ENCODE assay signal across 18 cellular contexts in genomic region chr14:61451491-61451890, GRCh38.
A peak's percentile ranks its signal among the peaks of the same experiment; 100 is the strongest.
DNase-seq lines count a peak whose midpoint lies in the region; ATAC-seq lines count a peak whose summit lies in the region.
"Had no signal": no experiment of that assay in that cellular context is flagged by ENCODE, and none has a peak within 500 bp of the region (broad histone marks: within the 10 kb centered on the region; RNA-seq: fewer than 3 reads in every experiment).

No MANE protein-coding gene starts in this region.

- no peak overlapping the region for H2BK5ac ChIP-seq in neuronal stem cell (ENCODE audit: low read length)

- peaks cover 0 to 45% (median 0%) of the 10 kb centered on the region in 3 experiments for H3K27me3 ChIP-seq in neuronal stem cell (ENCODE audit: control insufficient read depth in 3 of 3, insufficient read depth in 3 of 3, low read depth in 1 of 3, low read length in 3 of 3)
- H3K27me3 ChIP-seq: testis had no signal

- POLR2A ChIA-PET in activated naive CD8-positive, alpha-beta T cell treated with anti-CD3 and anti-CD28 coated beads, Interleukin-2, amount 10 ng/mL, durations not matched to agents 7 days and 5 days (lab: Charles Lee), result interaction anchor here (0.8 to 4.7 kb wide), 13 partner anchors 9 to 244 kb away, joined by 3 to 30 read pairs (median 7); partner anchors contain the start of genes HIF1A and PRKCH

- H3K9ac ChIP-seq in neuronal stem cell (ENCODE audit: low read depth, low read length, poor library complexity), result no peak overlapping the region

- H3K14ac ChIP-seq in neuronal stem cell (ENCODE audit: low read length), result no peak overlapping the region

- peak overlapping the region; percentile 96 for H3K27ac Mint-ChIP-seq in activated T-cell treated with anti-CD3 and anti-CD28 coated beads, Interleukin-2, amount 50 U/mL, for 24 hours
- peak overlapping the region; percentile 92 for H3K27ac Mint-ChIP-seq in activated naive CD8-positive, alpha-beta T cell treated with anti-CD3 and anti-CD28 coated beads, Interleukin-2, amount 10 ng/mL, durations not matched to agents 7 days and 5 days

- H2AFZ ChIP-seq in neuronal stem cell (ENCODE audit: low read length), result no peak overlapping the region

- no peaks in the 10 kb centered on the region for H3K79me1 ChIP-seq in neuronal stem cell (ENCODE audit: low read depth, low read length)

- H4K91ac ChIP-seq in neuronal stem cell (ENCODE audit: low read depth, low read length, poor library complexity), result no peak overlapping the region

- no peaks in the 10 kb centered on the region for H3K36me3 ChIP-seq in neuronal stem cell (replicated peaks in 1 of 2; ENCODE audit: control insufficient read depth in 2 of 2, insufficient read depth in 2 of 2, low read length in 2 of 2)

- no peaks in the 10 kb centered on the region for H3K9me3 Mint-ChIP-seq in activated T-cell treated with anti-CD3 and anti-CD28 coated beads, Interleukin-2, amount 50 U/mL, for 24 hours
- H3K9me3 Mint-ChIP-seq in activated T-cell treated with anti-CD3 and anti-CD28 coated beads, Interleukin-2, amount 50 U/mL, for 4 hours, result no peaks in the 10 kb centered on the region
- no peaks in the 10 kb centered on the region for H3K9me3 Mint-ChIP-seq in activated naive CD8-positive, alpha-beta T cell treated with anti-CD3 and anti-CD28 coated beads, Interleukin-2, amount 10 ng/mL, durations not matched to agents 7 days and 5 days

- peaks cover 92% of the 10 kb centered on the region for H3K36me3 Mint-ChIP-seq in activated T-cell treated with anti-CD3 and anti-CD28 coated beads, Interleukin-2, amount 50 U/mL, for 24 hours (ENCODE audit: low read depth)
- peaks cover 59% of the 10 kb centered on the region for H3K36me3 Mint-ChIP-seq in activated T-cell treated with anti-CD3 and anti-CD28 coated beads, Interleukin-2, amount 50 U/mL, for 4 hours (ENCODE audit: insufficient read depth)
- H3K36me3 Mint-ChIP-seq in activated naive CD8-positive, alpha-beta T cell treated with anti-CD3 and anti-CD28 coated beads, Interleukin-2, amount 10 ng/mL, durations not matched to agents 7 days and 5 days, result peaks cover 76% of the 10 kb centered on the region

- no peak overlapping the region for H3K27ac ChIP-seq in neuronal stem cell (replicated peaks; ENCODE audit: low read length)
- H3K27ac ChIP-seq: testis had no signal

- WGBS in neuronal stem cell (ENCODE audit: extremely low coverage in 2 of 2, insufficient read length in 2 of 2, insufficient replicate concordance in 1 of 2), 2 donors, result no CpG with 5 or more reads among the region's 2 CpGs

- H2AK5ac ChIP-seq in neuronal stem cell (ENCODE audit: low read depth, low read length), result no peak overlapping the region

- no peak overlapping the region for H2BK15ac ChIP-seq in neuronal stem cell (ENCODE audit: low read length)

- H3K4me3 ChIP-seq in neuronal stem cell (ENCODE audit: low read length in 2 of 2), result no peak overlapping the region
- H3K4me3 ChIP-seq: GM12878, testis had no signal

- H4K8ac ChIP-seq in neuronal stem cell (ENCODE audit: low read depth, low read length), result no peak overlapping the region

- H3K27me3 Mint-ChIP-seq in activated T-cell treated with anti-CD3 and anti-CD28 coated beads, Interleukin-2, amount 50 U/mL, for 24 hours, result no peaks in the 10 kb centered on the region
- no peaks in the 10 kb centered on the region for H3K27me3 Mint-ChIP-seq in activated T-cell treated with anti-CD3 and anti-CD28 coated beads, Interleukin-2, amount 50 U/mL, for 4 hours (ENCODE audit: low read depth)
- no peaks in the 10 kb centered on the region for H3K27me3 Mint-ChIP-seq in activated naive CD8-positive, alpha-beta T cell treated with anti-CD3 and anti-CD28 coated beads, Interleukin-2, amount 10 ng/mL, durations not matched to agents 7 days and 5 days

- H3K4me2 ChIP-seq in neuronal stem cell (ENCODE audit: insufficient read depth, low read length, poor library complexity, severe bottlenecking), result no peak overlapping the region

- ATAC-seq in activated T-cell treated with anti-CD3 and anti-CD28 coated beads, Interleukin-2, amount 50 U/mL, for 4 hours, result no peak
- ATAC-seq in activated naive CD8-positive, alpha-beta T cell treated with anti-CD3 and anti-CD28 coated beads, Interleukin-2, amount 10 ng/mL, durations not matched to agents 7 days and 5 days (ENCODE audit: low read depth), result no peak
- ATAC-seq in stimulated activated naive CD8-positive, alpha-beta T cell treated with anti-CD3 and anti-CD28 coated beads, Interleukin-15, Interleukin-2, amounts not matched to agents 100 U/mL and 50 U/mL, for 24 hours, result no peak
- no peak for ATAC-seq in GM18502 (IDR thresholded peaks at IDR 0.05; ENCODE audit: poor library complexity, unreplicated experiment)
- ATAC-seq: GM12878 had no signal

- DNase-seq in activated T-cell treated with anti-CD3 and anti-CD28 coated beads, Interleukin-2, amount 50 U/mL, for 24 hours, result no peak
- no peak for DNase-seq in activated T-cell treated with anti-CD3 and anti-CD28 coated beads, Interleukin-2, amount 50 U/mL, for 4 hours
- DNase-seq in NCI-H2107 (lab: John Stamatoyannopoulos, UW), result peak; percentile 37
- DNase-seq in activated naive CD8-positive, alpha-beta T cell treated with anti-CD3 and anti-CD28 coated beads, Interleukin-2, amount 10 ng/mL, durations not matched to agents 7 days and 5 days, result no peak
- DNase-seq in stimulated activated naive CD8-positive, alpha-beta T cell treated with anti-CD3 and anti-CD28 coated beads, Interleukin-15, Interleukin-2, amounts not matched to agents 100 U/mL and 50 U/mL, for 24 hours, result peak; percentile 4
- DNase-seq in neuronal stem cell (ENCODE audit: low spot score), result no peak
- no peak for DNase-seq in NCI-H187 (lab: John Stamatoyannopoulos, UW)
- DNase-seq: ACHN, activated gamma-delta T cell, C1 segment of cervical spinal cord, MM.1S, NCI-H146, NCI-H226, NCI-H82, Right ventricle myocardium superior, testis had no signal

- no peak overlapping the region for H2BK12ac ChIP-seq in neuronal stem cell (ENCODE audit: low read length)

- H2BK120ac ChIP-seq in neuronal stem cell (ENCODE audit: low read depth, low read length), result no peak overlapping the region

- no peak overlapping the region for H3K4ac ChIP-seq in neuronal stem cell (ENCODE audit: low read length)

- H3K4me1 Mint-ChIP-seq in activated T-cell treated with anti-CD3 and anti-CD28 coated beads, Interleukin-2, amount 50 U/mL, for 24 hours (ENCODE audit: low read depth), result peaks cover 98% of the 10 kb centered on the region
- peaks cover 96% of the 10 kb centered on the region for H3K4me1 Mint-ChIP-seq in activated T-cell treated with anti-CD3 and anti-CD28 coated beads, Interleukin-2, amount 50 U/mL, for 4 hours (ENCODE audit: low read depth)
- peaks cover 93% of the 10 kb centered on the region for H3K4me1 Mint-ChIP-seq in activated naive CD8-positive, alpha-beta T cell treated with anti-CD3 and anti-CD28 coated beads, Interleukin-2, amount 10 ng/mL, durations not matched to agents 7 days and 5 days

- H3K4me3 Mint-ChIP-seq in activated T-cell treated with anti-CD3 and anti-CD28 coated beads, Interleukin-2, amount 50 U/mL, for 24 hours, result no peak overlapping the region
- no peak overlapping the region for H3K4me3 Mint-ChIP-seq in activated T-cell treated with anti-CD3 and anti-CD28 coated beads, Interleukin-2, amount 50 U/mL, for 4 hours
- H3K4me3 Mint-ChIP-seq in activated naive CD8-positive, alpha-beta T cell treated with anti-CD3 and anti-CD28 coated beads, Interleukin-2, amount 10 ng/mL, durations not matched to agents 7 days and 5 days, result peak overlapping the region; percentile 79

- no peak overlapping the region for H3K18ac ChIP-seq in neuronal stem cell (ENCODE audit: low read length)

- H3K9me3 ChIP-seq in neuronal stem cell (replicated peaks in 1 of 2; ENCODE audit: control insufficient read depth in 2 of 2, insufficient read depth in 1 of 2, low read depth in 1 of 2, low read length in 2 of 2), result no peaks in the 10 kb centered on the region
- H3K9me3 ChIP-seq: testis had no signal

- H3K23ac ChIP-seq in neuronal stem cell (ENCODE audit: low read depth, low read length, poor library complexity), result no peak overlapping the region

- peaks cover 0 to 3% of the 10 kb centered on the region in 2 donors for H3K4me1 ChIP-seq in neuronal stem cell (ENCODE audit: control insufficient read depth in 2 of 2, insufficient read depth in 1 of 2, low read depth in 1 of 2, low read length in 2 of 2)
- H3K4me1 ChIP-seq: testis had no signal

Comparison
In these comparisons a context has a peak if more than half of its experiments do, and no peak if none do; other contexts are left out.
1. DNase-seq: peak in NCI-H2107 (single experiment) and stimulated activated naive CD8-positive, alpha-beta T cell treated with anti-CD3 and anti-CD28 coated beads, Interleukin-15, Interleukin-2, amounts not matched to agents 100 U/mL and 50 U/mL, for 24 hours (single experiment); none in activated T-cell treated with anti-CD3 and anti-CD28 coated beads, Interleukin-2, amount 50 U/mL, for 24 hours (single experiment), activated T-cell treated with anti-CD3 and anti-CD28 coated beads, Interleukin-2, amount 50 U/mL, for 4 hours (single experiment), activated naive CD8-positive, alpha-beta T cell treated with anti-CD3 and anti-CD28 coated beads, Interleukin-2, amount 10 ng/mL, durations not matched to agents 7 days and 5 days (single experiment), neuronal stem cell (single experiment) and NCI-H187 (0 of 2).